ENCODE assay signal across 22 cellular contexts in the genomic region with DNA sequence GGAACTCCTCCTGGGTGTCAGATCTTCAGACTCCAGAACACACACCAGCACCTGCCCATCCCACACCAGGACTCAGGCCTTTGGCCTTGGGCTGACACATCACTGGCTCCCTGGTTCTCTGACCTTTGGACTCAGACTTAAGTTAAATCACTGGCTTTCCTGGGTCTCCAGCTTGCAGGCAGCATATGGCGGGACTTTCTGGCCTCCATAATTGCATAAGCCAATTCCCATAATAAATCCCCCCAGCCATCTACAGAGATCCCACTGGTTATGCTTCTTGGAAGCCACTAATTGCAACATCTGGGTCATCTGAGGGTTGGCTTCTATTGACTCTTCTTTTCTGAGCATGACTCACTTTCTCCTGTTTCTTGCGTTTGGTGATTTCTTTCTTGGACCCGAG.
DNase-seq lines count a peak whose midpoint lies in the region; ATAC-seq and TF ChIP-seq lines count a peak whose summit lies in the region.
"Had no signal": no experiment of that assay in that cellular context is flagged by ENCODE, and none has a peak within 500 bp of the region (broad histone marks: within the 10 kb centered on the region; RNA-seq: fewer than 3 reads in every experiment).

No MANE protein-coding gene starts in this region.

- in situ Hi-C loops in gastrocnemius medialis (cut with MboI; ENCODE audit: low sequenced_read_pairs in 4 of 4): no loop called here

- H3K4me3 ChIP-seq in AG09309 (ENCODE audit: control insufficient read depth, low read depth, low read length): no peak overlapping the region
- no peak overlapping the region for H3K4me3 ChIP-seq in fibroblast of lung (replicated peaks in 1 of 4; ENCODE audit: control extremely low read depth in 1 of 4, insufficient read depth in 1 of 4, low read depth in 3 of 4, low read length in 4 of 4)
- H3K4me3 ChIP-seq in mesenchymal stem cell (ENCODE audit: insufficient read depth in 1 of 2, low read depth in 1 of 2, low read length in 2 of 2): no peak overlapping the region
- H3K4me3 ChIP-seq in A673 (ENCODE audit: low read depth, low read length, poor library complexity, severe bottlenecking): no peak overlapping the region
- H3K4me3 ChIP-seq in gastrocnemius medialis: no peak overlapping the region
- H3K4me3 ChIP-seq: breast epithelium, dorsolateral prefrontal cortex, HAP-1, upper lobe of right lung had no signal

- H3K79me1 ChIP-seq in mesenchymal stem cell (replicated peaks; ENCODE audit: low read length, poor library complexity, severe bottlenecking): peaks cover 50% of the 10 kb centered on the region

- H4K20me1 ChIP-seq in fibroblast of lung (ENCODE audit: control insufficient read depth, extremely low read depth, insufficient read depth, low read length): no peaks in the 10 kb centered on the region

- H3K36me3 ChIP-seq in fibroblast of lung (ENCODE audit: control insufficient read depth, insufficient read depth, low read length) (no peaks in the 10 kb centered on the region), mesenchymal stem cell (ENCODE audit: control insufficient read depth in 1 of 2, insufficient read depth in 2 of 2, low read depth in 1 of 2, low read length in 2 of 2) (peaks cover 5 to 46% of the 10 kb centered on the region in 2 experiments), A673 (ENCODE audit: insufficient read depth, low read length, poor library complexity, severe bottlenecking) (no peaks in the 10 kb centered on the region), gastrocnemius medialis (no peaks in the 10 kb centered on the region)
- H3K36me3 ChIP-seq: breast epithelium, upper lobe of right lung had no signal

- no TSS peak for BruUV-seq in A673 (replicated peaks; lab: Mats Ljungman, UMichigan)

- H3K27ac Mint-ChIP-seq in activated CD8-positive, alpha-beta T cell treated with anti-CD3 and anti-CD28 coated beads, Interleukin-2, amount 10 ng/mL, durations not matched to agents 7 days and 5 days: no peak overlapping the region
- H3K27ac Mint-ChIP-seq: activated CD8-positive, alpha-beta T cell treated with anti-CD3 and anti-CD28 coated beads for 36 hours; activated naive CD8-positive, alpha-beta T cell treated with anti-CD3 and anti-CD28 coated beads for 36 hours; CD4-positive, alpha-beta memory T cell; mesothelial cell of epicardium; T-helper 1 cell treated with Interleukin-12 subunit alpha and Interleukin-12 subunit beta and Interleukin-4 antibody, amounts not matched to agents 30 μg/mL and 1 μg/mL, for 36 hours had no signal

- no peak overlapping the region for H3K9ac ChIP-seq in fibroblast of lung (ENCODE audit: insufficient read depth, low read length)
- H3K9ac ChIP-seq in mesenchymal stem cell (ENCODE audit: low read length): no peak overlapping the region

- H2AK5ac ChIP-seq in mesenchymal stem cell (ENCODE audit: low read length, severe bottlenecking): no peak overlapping the region

- no peak overlapping the region for H2BK12ac ChIP-seq in mesenchymal stem cell (ENCODE audit: low read length in 2 of 2)

- H3K4ac ChIP-seq in mesenchymal stem cell (ENCODE audit: low read depth in 1 of 2, low read length in 2 of 2): no peak overlapping the region

- H3K4me2 ChIP-seq in fibroblast of lung (ENCODE audit: extremely low read depth, insufficient read depth, low read length): no peak overlapping the region
- H3K4me2 ChIP-seq in mesenchymal stem cell (ENCODE audit: low read length, poor library complexity, severe bottlenecking): no peak overlapping the region

- H3K79me2 ChIP-seq in fibroblast of lung (ENCODE audit: control insufficient read depth, insufficient read depth, low read length): no peaks in the 10 kb centered on the region

- peaks cover 2% of the 10 kb centered on the region for H3K4me1 ChIP-seq in fibroblast of lung (ENCODE audit: control insufficient read depth, extremely low read depth, insufficient read depth, low read length)
- H3K4me1 ChIP-seq in mesenchymal stem cell (ENCODE audit: control insufficient read depth, insufficient read depth, low read depth, low read length): peaks cover 25% of the 10 kb centered on the region
- H3K4me1 ChIP-seq in A673 (ENCODE audit: insufficient read depth, low read length, poor library complexity, severe bottlenecking): no peaks in the 10 kb centered on the region
- H3K4me1 ChIP-seq in gastrocnemius medialis: no peaks in the 10 kb centered on the region
- H3K4me1 ChIP-seq: breast epithelium, HAP-1, upper lobe of right lung had no signal

- H2AFZ ChIP-seq in fibroblast of lung (ENCODE audit: low read length): no peak overlapping the region
- no peak overlapping the region for H2AFZ ChIP-seq in mesenchymal stem cell (ENCODE audit: low read depth, low read length)

- no peak overlapping the region for H2BK5ac ChIP-seq in mesenchymal stem cell (ENCODE audit: low read depth, low read length, poor library complexity, severe bottlenecking)

- H3K27me3 ChIP-seq in fibroblast of lung (ENCODE audit: control insufficient read depth, insufficient read depth, low read length) (no peaks in the 10 kb centered on the region), mesenchymal stem cell (ENCODE audit: control insufficient read depth in 1 of 2, insufficient read depth in 1 of 2, low read length in 2 of 2) (no peaks in the 10 kb centered on the region), A673 (replicated peaks; ENCODE audit: insufficient read depth, low read depth, low read length, poor library complexity) (no peaks in the 10 kb centered on the region), gastrocnemius medialis (peaks cover 0 to 9% (median 3%) of the 10 kb centered on the region in 3 donors)
- H3K27me3 ChIP-seq: breast epithelium, upper lobe of right lung had no signal

- H2BK120ac ChIP-seq in mesenchymal stem cell (ENCODE audit: low read depth, low read length): no peak overlapping the region

- no peak overlapping the region for H3K23ac ChIP-seq in mesenchymal stem cell (ENCODE audit: low read length in 2 of 2)

- no peak overlapping the region for H3K27ac ChIP-seq in fibroblast of lung (ENCODE audit: insufficient read depth, low read length)
- H3K27ac ChIP-seq in mesenchymal stem cell (ENCODE audit: low read length, poor library complexity, severe bottlenecking): no peak overlapping the region
- H3K27ac ChIP-seq in A673 (ENCODE audit: low read depth, low read length, poor library complexity, severe bottlenecking): no peak overlapping the region
- H3K27ac ChIP-seq in gastrocnemius medialis: no peak overlapping the region
- H3K27ac ChIP-seq: breast epithelium, dorsolateral prefrontal cortex, upper lobe of right lung had no signal

- H3K4me3 Mint-ChIP-seq in activated CD8-positive, alpha-beta T cell treated with anti-CD3 and anti-CD28 coated beads, Interleukin-2, amount 10 ng/mL, durations not matched to agents 7 days and 5 days: no peak overlapping the region
- H3K4me3 Mint-ChIP-seq: activated CD8-positive, alpha-beta T cell treated with anti-CD3 and anti-CD28 coated beads for 36 hours; activated naive CD8-positive, alpha-beta T cell treated with anti-CD3 and anti-CD28 coated beads for 36 hours; CD4-positive, alpha-beta memory T cell; mesothelial cell of epicardium; T-helper 1 cell treated with Interleukin-12 subunit alpha and Interleukin-12 subunit beta and Interleukin-4 antibody, amounts not matched to agents 30 μg/mL and 1 μg/mL, for 36 hours had no signal

- TF ChIP-seq POLR2A in gastrocnemius medialis (IDR thresholded peaks at IDR 0.05): no peak

- no peaks in the 10 kb centered on the region for H3K9me3 Mint-ChIP-seq in activated CD8-positive, alpha-beta T cell treated with anti-CD3 and anti-CD28 coated beads, Interleukin-2, amount 10 ng/mL, durations not matched to agents 7 days and 5 days (ENCODE audit: insufficient read depth)
- H3K9me3 Mint-ChIP-seq: activated CD8-positive, alpha-beta T cell treated with anti-CD3 and anti-CD28 coated beads for 36 hours; activated naive CD8-positive, alpha-beta T cell treated with anti-CD3 and anti-CD28 coated beads for 36 hours; CD4-positive, alpha-beta memory T cell; mesothelial cell of epicardium; T-helper 1 cell treated with Interleukin-12 subunit alpha and Interleukin-12 subunit beta and Interleukin-4 antibody, amounts not matched to agents 30 μg/mL and 1 μg/mL, for 36 hours had no signal

- H3K14ac ChIP-seq in mesenchymal stem cell (ENCODE audit: low read length in 2 of 2): no peak overlapping the region

- DNase-seq in AG09309 (ENCODE audit: low read depth) (peak; percentile 8), NCI-H82 (lab: John Stamatoyannopoulos, UW) (peak; percentile 90), fibroblast of lung (ENCODE audit: low read depth in 2 of 2) (peak; percentile 39 to 86), mesenchymal stem cell (peak; percentile 27), A673 (ENCODE audit: low spot score) (no peak), gastrocnemius medialis (no peak)
- no peak for DNase-seq in activated CD8-positive, alpha-beta T cell treated with anti-CD3 and anti-CD28 coated beads, Interleukin-2, amount 10 ng/mL, durations not matched to agents 7 days and 5 days
- DNase-seq: activated CD8-positive, alpha-beta T cell treated with anti-CD3 and anti-CD28 coated beads for 36 hours; activated naive CD8-positive, alpha-beta T cell treated with anti-CD3 and anti-CD28 coated beads for 36 hours; CD4-positive, alpha-beta memory T cell; DMS53; dorsolateral prefrontal cortex; erythroblast; NCI-H2029; NCI-H446 treated with DMSO at 0.1 percent for 48 hours; stimulated activated naive CD4-positive, alpha-beta T cell treated with Interleukin-2 at 50 U/mL for 16 hours; upper lobe of right lung had no signal

- WGBS in mesenchymal stem cell: 97% methylated on average over 3 of the region's 3 CpGs

- no peak overlapping the region for H3K18ac ChIP-seq in mesenchymal stem cell (ENCODE audit: low read depth in 1 of 2, low read length in 2 of 2)

- no peak overlapping the region for H4K91ac ChIP-seq in mesenchymal stem cell (ENCODE audit: low read length)

- CTCF ChIA-PET in A673 (lab: Charles Lee): no interaction called here
- CTCF ChIA-PET in activated CD8-positive, alpha-beta T cell treated with anti-CD3 and anti-CD28 coated beads, Interleukin-2, amount 10 ng/mL, durations not matched to agents 7 days and 5 days (lab: Charles Lee): no interaction called here

- H4K8ac ChIP-seq in mesenchymal stem cell (ENCODE audit: low read length): no peak overlapping the region

- H3K9me3 ChIP-seq in fibroblast of lung (ENCODE audit: control insufficient read depth, insufficient read depth, low read depth, low read length) (no peaks in the 10 kb centered on the region), mesenchymal stem cell (ENCODE audit: control insufficient read depth, low read length) (no peaks in the 10 kb centered on the region), A673 (ENCODE audit: low read depth, low read length, poor library complexity, severe bottlenecking) (no peaks in the 10 kb centered on the region), gastrocnemius medialis (no peaks in the 10 kb centered on the region)
- H3K9me3 ChIP-seq: breast epithelium, HAP-1, upper lobe of right lung had no signal

- intact Hi-C loops in A673 (cut with micrococcal nuclease; ENCODE audit: unreplicated experiment): no loop called here
- intact Hi-C loops in gastrocnemius medialis (cut with DNase I; ENCODE audit: low total_unique reads): no loop called here

- ATAC-seq in GM21619 (IDR thresholded peaks at IDR 0.05; ENCODE audit: unreplicated experiment) (no peak), gastrocnemius medialis (no peak)
- ATAC-seq in activated CD8-positive, alpha-beta T cell treated with anti-CD3 and anti-CD28 coated beads, Interleukin-2, amount 10 ng/mL, durations not matched to agents 7 days and 5 days: no peak
- ATAC-seq: activated CD8-positive, alpha-beta T cell treated with anti-CD3 and anti-CD28 coated beads for 36 hours; upper lobe of right lung had no signal

- no peaks in the 10 kb centered on the region for H3K36me3 Mint-ChIP-seq in activated CD8-positive, alpha-beta T cell treated with anti-CD3 and anti-CD28 coated beads, Interleukin-2, amount 10 ng/mL, durations not matched to agents 7 days and 5 days (ENCODE audit: low read depth)
- H3K36me3 Mint-ChIP-seq: activated naive CD8-positive, alpha-beta T cell treated with anti-CD3 and anti-CD28 coated beads for 36 hours; CD4-positive, alpha-beta memory T cell had no signal

- H3K4me1 Mint-ChIP-seq in activated CD8-positive, alpha-beta T cell treated with anti-CD3 and anti-CD28 coated beads, Interleukin-2, amount 10 ng/mL, durations not matched to agents 7 days and 5 days (ENCODE audit: low read depth): no peaks in the 10 kb centered on the region
- H3K4me1 Mint-ChIP-seq: activated naive CD8-positive, alpha-beta T cell treated with anti-CD3 and anti-CD28 coated beads for 36 hours; CD4-positive, alpha-beta memory T cell had no signal

- no peaks in the 10 kb centered on the region for H3K27me3 Mint-ChIP-seq in activated CD8-positive, alpha-beta T cell treated with anti-CD3 and anti-CD28 coated beads, Interleukin-2, amount 10 ng/mL, durations not matched to agents 7 days and 5 days (ENCODE audit: low read depth)
- H3K27me3 Mint-ChIP-seq: activated CD8-positive, alpha-beta T cell treated with anti-CD3 and anti-CD28 coated beads for 36 hours; activated naive CD8-positive, alpha-beta T cell treated with anti-CD3 and anti-CD28 coated beads for 36 hours; CD4-positive, alpha-beta memory T cell had no signal

- no peak overlapping the region for H2BK15ac ChIP-seq in mesenchymal stem cell (ENCODE audit: low read depth, poor library complexity, severe bottlenecking)

- TF ChIP-seq CTCF in AG09309 (IDR thresholded peaks at IDR 0.05; ENCODE audit: control insufficient read depth, insufficient read depth, low read depth, low read length, missing control alignments) (no peak), fibroblast of lung (conservative IDR thresholded peaks at IDR 0.05 in 1 of 2, IDR thresholded peaks at IDR 0.05 in 1 of 2; ENCODE audit: low read depth in 1 of 2, low read length in 2 of 2) (no peak), A673 (conservative IDR thresholded peaks at IDR 0.05; ENCODE audit: low read depth, low read length) (no peak), gastrocnemius medialis (IDR thresholded peaks at IDR 0.05 in 4 of 5, conservative IDR thresholded peaks at IDR 0.05 in 1 of 5) (no peak)

- POLR2A ChIA-PET in A673 (lab: Charles Lee; ENCODE audit: low non-redundant PET): no interaction called here
- POLR2A ChIA-PET in activated CD8-positive, alpha-beta T cell treated with anti-CD3 and anti-CD28 coated beads, Interleukin-2, amount 10 ng/mL, durations not matched to agents 7 days and 5 days (lab: Charles Lee): no interaction called here

Comparison
In these comparisons a context has a peak if more than half of its experiments do, and no peak if none do; other contexts are left out.
1. DNase-seq: peak in AG09309 (single experiment), NCI-H82 (single experiment), fibroblast of lung (2 of 2) and mesenchymal stem cell (single experiment); none in A673 (single experiment), activated CD8-positive, alpha-beta T cell treated with anti-CD3 and anti-CD28 coated beads, Interleukin-2, amount 10 ng/mL, durations not matched to agents 7 days and 5 days (single experiment) and gastrocnemius medialis (0 of 2).